In the genomic region with DNA sequence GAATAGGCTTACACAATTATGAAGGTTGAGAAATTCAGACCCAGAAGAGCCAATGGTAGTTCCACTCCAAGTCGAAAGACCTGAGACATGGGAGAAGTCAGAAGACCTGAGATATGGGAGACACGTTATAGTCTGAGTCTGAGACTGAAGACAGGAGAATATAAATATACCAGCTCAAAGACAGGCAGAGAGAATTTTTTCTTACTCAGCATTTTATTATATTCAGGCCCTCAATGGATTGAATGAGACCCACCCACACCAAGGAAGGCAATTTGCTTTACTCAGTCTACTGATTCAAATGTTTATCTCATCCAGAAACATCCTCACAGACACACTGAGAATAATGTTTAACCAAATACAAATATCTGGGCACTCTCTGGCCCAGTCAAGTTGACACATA, we compare ENCODE assay signal across 1 cellular context.
TF ChIP-seq lines count a peak whose summit lies in the region.

No MANE protein-coding gene starts in this region.

TF ChIP-seq in K562, 482 proteins besides CTCF, POLR2A, EP300 and RAD21 (continued from another document):
- TF ChIP-seq, protein P1, sequence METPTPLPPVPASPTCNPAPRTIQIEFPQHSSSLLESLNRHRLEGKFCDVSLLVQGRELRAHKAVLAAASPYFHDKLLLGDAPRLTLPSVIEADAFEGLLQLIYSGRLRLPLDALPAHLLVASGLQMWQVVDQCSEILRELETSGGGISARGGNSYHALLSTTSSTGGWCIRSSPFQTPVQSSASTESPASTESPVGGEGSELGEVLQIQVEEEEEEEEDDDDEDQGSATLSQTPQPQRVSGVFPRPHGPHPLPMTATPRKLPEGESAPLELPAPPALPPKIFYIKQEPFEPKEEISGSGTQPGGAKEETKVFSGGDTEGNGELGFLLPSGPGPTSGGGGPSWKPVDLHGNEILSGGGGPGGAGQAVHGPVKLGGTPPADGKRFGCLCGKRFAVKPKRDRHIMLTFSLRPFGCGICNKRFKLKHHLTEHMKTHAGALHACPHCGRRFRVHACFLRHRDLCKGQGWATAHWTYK (CRISPR knock-in tag; IDR thresholded peaks at IDR 0.05) = no peak
- TF ChIP-seq ZNF347 (CRISPR knock-in tag; IDR thresholded peaks at IDR 0.05; ENCODE audit: low read depth) (no peak), DNMT1 (IDR thresholded peaks at IDR 0.05) (no peak), C11orf30 (IDR thresholded peaks at IDR 0.05; ENCODE audit: low read depth) (peak; percentile 40; the same call in 1 of the 2 replicates), MAFK (IDR thresholded peaks at IDR 0.05; ENCODE audit: low read length) (0 out of 2 replicates have a peak, but pooled peaks have one; percentile 40), MIER1 (IDR thresholded peaks at IDR 0.05; ENCODE audit: low read depth) (no peak), MAFF (IDR thresholded peaks at IDR 0.05; ENCODE audit: low read length) (peak; percentile 57), NFATC3 (IDR thresholded peaks at IDR 0.05) (no peak), LARP7 (IDR thresholded peaks at IDR 0.05) (no peak), HEY1 (CRISPR knock-in tag; IDR thresholded peaks at IDR 0.05; ENCODE audit: borderline replicate concordance) (no peak), FOXA3 (CRISPR knock-in tag; conservative IDR thresholded peaks at IDR 0.05 in 1 of 2, IDR thresholded peaks at IDR 0.05 in 1 of 2) (no peak), ZNF165 (CRISPR knock-in tag; IDR thresholded peaks at IDR 0.05; ENCODE audit: borderline replicate concordance) (no peak), SMARCA4 (IDR thresholded peaks at IDR 0.05) (no peak), MAFG (tag; conservative IDR thresholded peaks at IDR 0.05) (peak; percentile 34; the same call in 1 of the 2 replicates), BRF1 (IDR thresholded peaks at IDR 0.05; ENCODE audit: borderline replicate concordance, extremely low read depth, insufficient read length) (no peak), CBFA2T3 (IDR thresholded peaks at IDR 0.05) (no peak), CBX8 (IDR thresholded peaks at IDR 0.05; ENCODE audit: borderline replicate concordance, extremely low read depth, low read depth, low read length, poor library complexity, severe bottlenecking) (no peak), HCFC1 (IDR thresholded peaks at IDR 0.05; ENCODE audit: low read depth, low read length) (no peak), ZNF316 (IDR thresholded peaks at IDR 0.05) (peak; percentile 56; the same call in 1 of the 2 replicates), CBFB (CRISPR knock-in tag; IDR thresholded peaks at IDR 0.05) (no peak), BHLHE40 (IDR thresholded peaks at IDR 0.05; ENCODE audit: low read length) (no peak), TBL1XR1 (IDR thresholded peaks at IDR 0.05; ENCODE audit: low read length in 2 of 2) (no peak), STAG1 (CRISPR knock-in tag; IDR thresholded peaks at IDR 0.05; ENCODE audit: borderline replicate concordance) (no peak)
- TF ChIP-seq, protein P2, sequence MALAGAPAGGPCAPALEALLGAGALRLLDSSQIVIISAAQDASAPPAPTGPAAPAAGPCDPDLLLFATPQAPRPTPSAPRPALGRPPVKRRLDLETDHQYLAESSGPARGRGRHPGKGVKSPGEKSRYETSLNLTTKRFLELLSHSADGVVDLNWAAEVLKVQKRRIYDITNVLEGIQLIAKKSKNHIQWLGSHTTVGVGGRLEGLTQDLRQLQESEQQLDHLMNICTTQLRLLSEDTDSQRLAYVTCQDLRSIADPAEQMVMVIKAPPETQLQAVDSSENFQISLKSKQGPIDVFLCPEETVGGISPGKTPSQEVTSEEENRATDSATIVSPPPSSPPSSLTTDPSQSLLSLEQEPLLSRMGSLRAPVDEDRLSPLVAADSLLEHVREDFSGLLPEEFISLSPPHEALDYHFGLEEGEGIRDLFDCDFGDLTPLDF (CRISPR knock-in tag; IDR thresholded peaks at IDR 0.05) = no peak
- TF ChIP-seq, protein P3, sequence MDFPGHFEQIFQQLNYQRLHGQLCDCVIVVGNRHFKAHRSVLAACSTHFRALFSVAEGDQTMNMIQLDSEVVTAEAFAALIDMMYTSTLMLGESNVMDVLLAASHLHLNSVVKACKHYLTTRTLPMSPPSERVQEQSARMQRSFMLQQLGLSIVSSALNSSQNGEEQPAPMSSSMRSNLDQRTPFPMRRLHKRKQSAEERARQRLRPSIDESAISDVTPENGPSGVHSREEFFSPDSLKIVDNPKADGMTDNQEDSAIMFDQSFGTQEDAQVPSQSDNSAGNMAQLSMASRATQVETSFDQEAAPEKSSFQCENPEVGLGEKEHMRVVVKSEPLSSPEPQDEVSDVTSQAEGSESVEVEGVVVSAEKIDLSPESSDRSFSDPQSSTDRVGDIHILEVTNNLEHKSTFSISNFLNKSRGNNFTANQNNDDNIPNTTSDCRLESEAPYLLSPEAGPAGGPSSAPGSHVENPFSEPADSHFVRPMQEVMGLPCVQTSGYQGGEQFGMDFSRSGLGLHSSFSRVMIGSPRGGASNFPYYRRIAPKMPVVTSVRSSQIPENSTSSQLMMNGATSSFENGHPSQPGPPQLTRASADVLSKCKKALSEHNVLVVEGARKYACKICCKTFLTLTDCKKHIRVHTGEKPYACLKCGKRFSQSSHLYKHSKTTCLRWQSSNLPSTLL (IDR thresholded peaks at IDR 0.05) = no peak
- TF ChIP-seq, protein P4, sequence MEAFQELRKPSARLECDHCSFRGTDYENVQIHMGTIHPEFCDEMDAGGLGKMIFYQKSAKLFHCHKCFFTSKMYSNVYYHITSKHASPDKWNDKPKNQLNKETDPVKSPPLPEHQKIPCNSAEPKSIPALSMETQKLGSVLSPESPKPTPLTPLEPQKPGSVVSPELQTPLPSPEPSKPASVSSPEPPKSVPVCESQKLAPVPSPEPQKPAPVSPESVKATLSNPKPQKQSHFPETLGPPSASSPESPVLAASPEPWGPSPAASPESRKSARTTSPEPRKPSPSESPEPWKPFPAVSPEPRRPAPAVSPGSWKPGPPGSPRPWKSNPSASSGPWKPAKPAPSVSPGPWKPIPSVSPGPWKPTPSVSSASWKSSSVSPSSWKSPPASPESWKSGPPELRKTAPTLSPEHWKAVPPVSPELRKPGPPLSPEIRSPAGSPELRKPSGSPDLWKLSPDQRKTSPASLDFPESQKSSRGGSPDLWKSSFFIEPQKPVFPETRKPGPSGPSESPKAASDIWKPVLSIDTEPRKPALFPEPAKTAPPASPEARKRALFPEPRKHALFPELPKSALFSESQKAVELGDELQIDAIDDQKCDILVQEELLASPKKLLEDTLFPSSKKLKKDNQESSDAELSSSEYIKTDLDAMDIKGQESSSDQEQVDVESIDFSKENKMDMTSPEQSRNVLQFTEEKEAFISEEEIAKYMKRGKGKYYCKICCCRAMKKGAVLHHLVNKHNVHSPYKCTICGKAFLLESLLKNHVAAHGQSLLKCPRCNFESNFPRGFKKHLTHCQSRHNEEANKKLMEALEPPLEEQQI (IDR thresholded peaks at IDR 0.05) = no peak
- TF ChIP-seq, protein P5, sequence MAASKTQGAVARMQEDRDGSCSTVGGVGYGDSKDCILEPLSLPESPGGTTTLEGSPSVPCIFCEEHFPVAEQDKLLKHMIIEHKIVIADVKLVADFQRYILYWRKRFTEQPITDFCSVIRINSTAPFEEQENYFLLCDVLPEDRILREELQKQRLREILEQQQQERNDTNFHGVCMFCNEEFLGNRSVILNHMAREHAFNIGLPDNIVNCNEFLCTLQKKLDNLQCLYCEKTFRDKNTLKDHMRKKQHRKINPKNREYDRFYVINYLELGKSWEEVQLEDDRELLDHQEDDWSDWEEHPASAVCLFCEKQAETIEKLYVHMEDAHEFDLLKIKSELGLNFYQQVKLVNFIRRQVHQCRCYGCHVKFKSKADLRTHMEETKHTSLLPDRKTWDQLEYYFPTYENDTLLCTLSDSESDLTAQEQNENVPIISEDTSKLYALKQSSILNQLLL (CRISPR knock-in tag; IDR thresholded peaks at IDR 0.05; ENCODE audit: borderline replicate concordance) = no peak
- TF ChIP-seq, protein P6, sequence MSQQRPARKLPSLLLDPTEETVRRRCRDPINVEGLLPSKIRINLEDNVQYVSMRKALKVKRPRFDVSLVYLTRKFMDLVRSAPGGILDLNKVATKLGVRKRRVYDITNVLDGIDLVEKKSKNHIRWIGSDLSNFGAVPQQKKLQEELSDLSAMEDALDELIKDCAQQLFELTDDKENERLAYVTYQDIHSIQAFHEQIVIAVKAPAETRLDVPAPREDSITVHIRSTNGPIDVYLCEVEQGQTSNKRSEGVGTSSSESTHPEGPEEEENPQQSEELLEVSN (IDR thresholded peaks at IDR 0.05; ENCODE audit: borderline replicate concordance in 1 of 2, extremely low read depth in 1 of 2, insufficient read depth in 1 of 2, insufficient read length in 1 of 2, low read depth in 1 of 2, low read length in 1 of 2, poor library complexity in 1 of 2, severe bottlenecking in 1 of 2) = no peak
- TF ChIP-seq, protein P7, sequence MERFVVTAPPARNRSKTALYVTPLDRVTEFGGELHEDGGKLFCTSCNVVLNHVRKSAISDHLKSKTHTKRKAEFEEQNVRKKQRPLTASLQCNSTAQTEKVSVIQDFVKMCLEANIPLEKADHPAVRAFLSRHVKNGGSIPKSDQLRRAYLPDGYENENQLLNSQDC (CRISPR knock-in tag; IDR thresholded peaks at IDR 0.05) = no peak
- TF ChIP-seq, protein P8, sequence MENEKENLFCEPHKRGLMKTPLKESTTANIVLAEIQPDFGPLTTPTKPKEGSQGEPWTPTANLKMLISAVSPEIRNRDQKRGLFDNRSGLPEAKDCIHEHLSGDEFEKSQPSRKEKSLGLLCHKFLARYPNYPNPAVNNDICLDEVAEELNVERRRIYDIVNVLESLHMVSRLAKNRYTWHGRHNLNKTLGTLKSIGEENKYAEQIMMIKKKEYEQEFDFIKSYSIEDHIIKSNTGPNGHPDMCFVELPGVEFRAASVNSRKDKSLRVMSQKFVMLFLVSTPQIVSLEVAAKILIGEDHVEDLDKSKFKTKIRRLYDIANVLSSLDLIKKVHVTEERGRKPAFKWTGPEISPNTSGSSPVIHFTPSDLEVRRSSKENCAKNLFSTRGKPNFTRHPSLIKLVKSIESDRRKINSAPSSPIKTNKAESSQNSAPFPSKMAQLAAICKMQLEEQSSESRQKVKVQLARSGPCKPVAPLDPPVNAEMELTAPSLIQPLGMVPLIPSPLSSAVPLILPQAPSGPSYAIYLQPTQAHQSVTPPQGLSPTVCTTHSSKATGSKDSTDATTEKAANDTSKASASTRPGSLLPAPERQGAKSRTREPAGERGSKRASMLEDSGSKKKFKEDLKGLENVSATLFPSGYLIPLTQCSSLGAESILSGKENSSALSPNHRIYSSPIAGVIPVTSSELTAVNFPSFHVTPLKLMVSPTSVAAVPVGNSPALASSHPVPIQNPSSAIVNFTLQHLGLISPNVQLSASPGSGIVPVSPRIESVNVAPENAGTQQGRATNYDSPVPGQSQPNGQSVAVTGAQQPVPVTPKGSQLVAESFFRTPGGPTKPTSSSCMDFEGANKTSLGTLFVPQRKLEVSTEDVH (IDR thresholded peaks at IDR 0.05; ENCODE audit: low read depth, partially characterized antibody) = no peak
